Comparison of ENCODE assay signal across 10 cellular contexts in genomic region chr1:55064071-55064581, GRCh38. TPM values are rescaled to one million over a fixed set of nuclear protein-coding genes. Genes with fewer than 3 reads are reported as not detected.
DNase-seq lines count a peak whose midpoint lies in the region; ATAC-seq and TF ChIP-seq lines count a peak whose summit lies in the region.
"Had no signal": no experiment of that assay in that cellular context is flagged by ENCODE, and none has a peak within 500 bp of the region (broad histone marks: within the 10 kb centered on the region; RNA-seq: fewer than 3 reads in every experiment).

No MANE protein-coding gene starts in this region.

- DNase-seq in ascending aorta (ENCODE audit: low spot score in 2 of 2), result no peak
- peak in 1 of 3 donors; percentile 62 for DNase-seq in right lobe of liver
- DNase-seq in globus pallidus (ENCODE audit: low spot score), result no peak
- no peak for DNase-seq in activated naive CD4-positive, alpha-beta T cell treated with anti-CD3 and anti-CD28 coated beads, Interleukin-2, amount 50 U/mL, for 16 hours

- H3K9me3 ChIP-seq in DOHH2 (ENCODE audit: control insufficient read depth, insufficient read depth, low read length) (no peaks in the 10 kb centered on the region), ascending aorta (no peaks in the 10 kb centered on the region), right lobe of liver (no peaks in the 10 kb centered on the region)
- H3K9me3 ChIP-seq: neutrophil had no signal

- 5% methylated on average over 4 of the region's 12 CpGs for whole genome bisulfite sequencing in right lobe of liver (ENCODE audit: insufficient coverage, low coverage, low lambda C conversion rate, missing lambda C conversion rate)

- no peaks in the 10 kb centered on the region for H3K9me2 ChIP-seq in DOHH2 (replicated peaks; ENCODE audit: control insufficient read depth, low read length)

- intact Hi-C loops in ascending aorta (cut with DNase I) (no loop called here), right lobe of liver (cut with DNase I) (no loop called here)

- H4K20me1 ChIP-seq in DOHH2 (ENCODE audit: control insufficient read depth, insufficient read depth, low read depth, low read length), result no peaks in the 10 kb centered on the region

- no peak for TF ChIP-seq POLR2A in right lobe of liver (IDR thresholded peaks at IDR 0.05)

- peaks cover 25% of the 10 kb centered on the region for H3K36me3 ChIP-seq in DOHH2 (ENCODE audit: control insufficient read depth, low read length)
- peaks cover 10 to 26% of the 10 kb centered on the region in 2 donors for H3K36me3 ChIP-seq in ascending aorta
- peaks cover 0 to 56% (median 14%) of the 10 kb centered on the region in 4 donors for H3K36me3 ChIP-seq in right lobe of liver

- TF ChIP-seq CTCF in DOHH2 (IDR thresholded peaks at IDR 0.05; ENCODE audit: low read depth, low read length, poor library complexity, severe bottlenecking) (peak; percentile 10), ascending aorta (IDR thresholded peaks at IDR 0.05) (no peak), right lobe of liver (IDR thresholded peaks at IDR 0.05) (no peak)

- H3K4me1 ChIP-seq in DOHH2 (ENCODE audit: control insufficient read depth, low read length) (no peaks in the 10 kb centered on the region), ascending aorta (peaks cover 0 to 14% of the 10 kb centered on the region in 2 donors), right lobe of liver (peaks cover 0 to 60% (median 10%) of the 10 kb centered on the region in 4 donors)

- H3K4me3 ChIP-seq in DOHH2 (ENCODE audit: low read length) (no peak overlapping the region), ascending aorta (no peak overlapping the region), right lobe of liver (no peak overlapping the region)

- H3K27ac ChIP-seq in DOHH2 (ENCODE audit: low read depth, low read length) (no peak overlapping the region), ascending aorta (peak overlapping the region; percentile 56 to 57), right lobe of liver (peak overlapping the region in 1 of 3 donors; percentile 41)
- H3K27ac ChIP-seq: neutrophil had no signal

- no peak overlapping the region for H3K4me2 ChIP-seq in DOHH2 (ENCODE audit: low read length)

- ATAC-seq in HG03439 (IDR thresholded peaks at IDR 0.05; ENCODE audit: unreplicated experiment) (peak; percentile 79), right lobe of liver (peak; percentile 4 to 14 (median 8)), GM19023 (IDR thresholded peaks at IDR 0.05; ENCODE audit: unreplicated experiment) (no peak), HG03280 (IDR thresholded peaks at IDR 0.05; ENCODE audit: unreplicated experiment) (no peak)

- H3K79me2 ChIP-seq in DOHH2 (ENCODE audit: control insufficient read depth, low read length), result no peaks in the 10 kb centered on the region

- no peaks in the 10 kb centered on the region for H3K27me3 ChIP-seq in DOHH2 (ENCODE audit: control insufficient read depth, low read length)
- no peaks in the 10 kb centered on the region for H3K27me3 ChIP-seq in ascending aorta
- H3K27me3 ChIP-seq in right lobe of liver, result no peaks in the 10 kb centered on the region
- H3K27me3 ChIP-seq: neutrophil had no signal

- no peaks in the 10 kb centered on the region for H3F3A ChIP-seq in DOHH2 (ENCODE audit: control insufficient read depth, insufficient read depth)

RNA-seq across cellular contexts. Expression of gene PCSK9, which starts 24.8 kb away (rescaled TPM):
- total RNA-seq in ascending aorta (not detected), right lobe of liver (10 to 100 TPM; 16.4 to 41.4 (median 31.3) TPM)
- total RNA-seq: subcutaneous adipose tissue had no signal

Comparison
In these comparisons a context has a peak if more than half of its experiments do, and no peak if none do; other contexts are left out.
1. ATAC-seq: peak in HG03439 (single experiment) and right lobe of liver (4 of 4); none in GM19023 (single experiment) and HG03280 (single experiment).
2. RNA of gene PCSK9, which starts 24.8 kb away (total RNA-seq): 16.4 to 41.4 TPM in right lobe of liver; not detected in ascending aorta (single experiment); every median in the first group is over 10 times any median in the second.